1 cellular context compared by ENCODE assay signal in the genomic region with DNA sequence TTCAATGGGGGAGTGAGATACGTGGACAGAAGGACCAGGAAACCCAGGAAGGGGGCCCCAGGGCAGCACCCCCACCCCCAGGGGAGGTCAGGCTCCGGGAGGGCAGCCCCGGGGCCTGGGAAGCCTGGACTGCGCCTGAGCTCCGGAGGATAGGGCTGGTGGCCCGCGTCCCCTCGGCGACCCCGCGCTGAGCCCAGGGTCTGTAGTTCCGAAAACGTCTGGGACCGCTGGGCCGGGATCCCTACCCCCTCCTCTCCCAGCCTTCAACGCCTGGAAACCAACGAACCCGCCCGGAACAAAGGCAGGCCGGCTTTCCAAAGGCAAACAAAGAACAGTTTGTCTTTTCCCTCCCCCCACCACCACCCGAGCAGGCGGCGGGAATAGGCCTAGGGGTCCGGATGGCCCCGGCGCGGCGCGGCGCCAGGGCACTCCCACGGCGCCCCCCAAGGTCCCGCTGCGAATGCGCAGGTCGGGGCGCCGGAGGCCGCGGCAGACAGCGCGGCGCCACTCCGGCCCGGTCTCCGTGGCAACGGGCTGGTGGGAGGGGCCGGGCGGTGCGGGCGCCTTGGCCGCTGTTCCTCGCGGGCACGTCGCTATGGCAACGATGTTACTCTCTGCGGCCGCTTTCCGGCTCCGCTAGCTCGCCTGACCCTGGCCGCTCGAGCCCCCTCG.
TF ChIP-seq lines count a peak whose summit lies in the region.

No MANE protein-coding gene starts in this region.

TF ChIP-seq in HepG2, 621 proteins besides CTCF, POLR2A, EP300 and RAD21 (continued from another document and continues in another):
- TF ChIP-seq, protein P1, sequence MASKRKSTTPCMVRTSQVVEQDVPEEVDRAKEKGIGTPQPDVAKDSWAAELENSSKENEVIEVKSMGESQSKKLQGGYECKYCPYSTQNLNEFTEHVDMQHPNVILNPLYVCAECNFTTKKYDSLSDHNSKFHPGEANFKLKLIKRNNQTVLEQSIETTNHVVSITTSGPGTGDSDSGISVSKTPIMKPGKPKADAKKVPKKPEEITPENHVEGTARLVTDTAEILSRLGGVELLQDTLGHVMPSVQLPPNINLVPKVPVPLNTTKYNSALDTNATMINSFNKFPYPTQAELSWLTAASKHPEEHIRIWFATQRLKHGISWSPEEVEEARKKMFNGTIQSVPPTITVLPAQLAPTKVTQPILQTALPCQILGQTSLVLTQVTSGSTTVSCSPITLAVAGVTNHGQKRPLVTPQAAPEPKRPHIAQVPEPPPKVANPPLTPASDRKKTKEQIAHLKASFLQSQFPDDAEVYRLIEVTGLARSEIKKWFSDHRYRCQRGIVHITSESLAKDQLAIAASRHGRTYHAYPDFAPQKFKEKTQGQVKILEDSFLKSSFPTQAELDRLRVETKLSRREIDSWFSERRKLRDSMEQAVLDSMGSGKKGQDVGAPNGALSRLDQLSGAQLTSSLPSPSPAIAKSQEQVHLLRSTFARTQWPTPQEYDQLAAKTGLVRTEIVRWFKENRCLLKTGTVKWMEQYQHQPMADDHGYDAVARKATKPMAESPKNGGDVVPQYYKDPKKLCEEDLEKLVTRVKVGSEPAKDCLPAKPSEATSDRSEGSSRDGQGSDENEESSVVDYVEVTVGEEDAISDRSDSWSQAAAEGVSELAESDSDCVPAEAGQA (IDR thresholded peaks at IDR 0.05; ENCODE audit: low read depth), result peak; percentile 29; the same call in 1 of the 2 replicates
- TF ChIP-seq, protein P1 (CRISPR knock-in tag; IDR thresholded peaks at IDR 0.05; ENCODE audit: borderline replicate concordance), result no peak
- TF ChIP-seq, protein P2, sequence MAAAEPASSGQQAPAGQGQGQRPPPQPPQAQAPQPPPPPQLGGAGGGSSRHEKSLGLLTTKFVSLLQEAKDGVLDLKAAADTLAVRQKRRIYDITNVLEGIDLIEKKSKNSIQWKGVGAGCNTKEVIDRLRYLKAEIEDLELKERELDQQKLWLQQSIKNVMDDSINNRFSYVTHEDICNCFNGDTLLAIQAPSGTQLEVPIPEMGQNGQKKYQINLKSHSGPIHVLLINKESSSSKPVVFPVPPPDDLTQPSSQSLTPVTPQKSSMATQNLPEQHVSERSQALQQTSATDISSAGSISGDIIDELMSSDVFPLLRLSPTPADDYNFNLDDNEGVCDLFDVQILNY (CRISPR knock-in tag; conservative IDR thresholded peaks at IDR 0.05), result peak; percentile 93
- TF ChIP-seq ZNF563 (CRISPR knock-in tag; IDR thresholded peaks at IDR 0.05), result peak; percentile 78
- TF ChIP-seq, protein P3, sequence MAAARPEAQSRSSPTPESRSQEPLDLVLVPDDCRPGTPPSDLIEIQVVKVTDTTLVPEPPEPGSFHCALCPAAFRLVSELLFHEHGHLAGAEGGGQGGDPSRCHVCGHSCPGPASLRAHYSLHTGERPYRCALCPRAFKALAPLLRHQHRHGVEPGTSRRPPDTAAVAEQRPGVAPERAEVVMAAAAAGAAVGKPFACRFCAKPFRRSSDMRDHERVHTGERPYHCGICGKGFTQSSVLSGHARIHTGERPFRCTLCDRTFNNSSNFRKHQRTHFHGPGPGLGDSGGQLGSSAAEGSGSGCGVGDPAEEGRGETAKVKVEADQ (CRISPR knock-in tag; IDR thresholded peaks at IDR 0.05; ENCODE audit: borderline replicate concordance), result peak; percentile 48; the same call in 1 of the 2 replicates
- TF ChIP-seq, protein P4, sequence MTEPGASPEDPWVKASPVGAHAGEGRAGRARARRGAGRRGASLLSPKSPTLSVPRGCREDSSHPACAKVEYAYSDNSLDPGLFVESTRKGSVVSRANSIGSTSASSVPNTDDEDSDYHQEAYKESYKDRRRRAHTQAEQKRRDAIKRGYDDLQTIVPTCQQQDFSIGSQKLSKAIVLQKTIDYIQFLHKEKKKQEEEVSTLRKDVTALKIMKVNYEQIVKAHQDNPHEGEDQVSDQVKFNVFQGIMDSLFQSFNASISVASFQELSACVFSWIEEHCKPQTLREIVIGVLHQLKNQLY (CRISPR knock-in tag; IDR thresholded peaks at IDR 0.05), result peak; percentile 52; the same call in 1 of the 2 replicates
- TF ChIP-seq, protein P5, sequence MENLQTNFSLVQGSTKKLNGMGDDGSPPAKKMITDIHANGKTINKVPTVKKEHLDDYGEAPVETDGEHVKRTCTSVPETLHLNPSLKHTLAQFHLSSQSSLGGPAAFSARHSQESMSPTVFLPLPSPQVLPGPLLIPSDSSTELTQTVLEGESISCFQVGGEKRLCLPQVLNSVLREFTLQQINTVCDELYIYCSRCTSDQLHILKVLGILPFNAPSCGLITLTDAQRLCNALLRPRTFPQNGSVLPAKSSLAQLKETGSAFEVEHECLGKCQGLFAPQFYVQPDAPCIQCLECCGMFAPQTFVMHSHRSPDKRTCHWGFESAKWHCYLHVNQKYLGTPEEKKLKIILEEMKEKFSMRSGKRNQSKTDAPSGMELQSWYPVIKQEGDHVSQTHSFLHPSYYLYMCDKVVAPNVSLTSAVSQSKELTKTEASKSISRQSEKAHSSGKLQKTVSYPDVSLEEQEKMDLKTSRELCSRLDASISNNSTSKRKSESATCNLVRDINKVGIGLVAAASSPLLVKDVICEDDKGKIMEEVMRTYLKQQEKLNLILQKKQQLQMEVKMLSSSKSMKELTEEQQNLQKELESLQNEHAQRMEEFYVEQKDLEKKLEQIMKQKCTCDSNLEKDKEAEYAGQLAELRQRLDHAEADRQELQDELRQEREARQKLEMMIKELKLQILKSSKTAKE (CRISPR knock-in tag; IDR thresholded peaks at IDR 0.05; ENCODE audit: borderline replicate concordance), result peak; percentile 95
- no peak for TF ChIP-seq ZNF546 (CRISPR knock-in tag; conservative IDR thresholded peaks at IDR 0.05)
- peak; percentile 57; the same call in 1 of the 2 replicates for TF ChIP-seq KAT8 (CRISPR knock-in tag; IDR thresholded peaks at IDR 0.05)
- TF ChIP-seq EEA1 (CRISPR knock-in tag; IDR thresholded peaks at IDR 0.05; ENCODE audit: borderline replicate concordance), result peak; percentile 80; the same call in 1 of the 2 replicates
- peak; percentile 60 for TF ChIP-seq ZFY (CRISPR knock-in tag; IDR thresholded peaks at IDR 0.05)
- TF ChIP-seq, protein P6, sequence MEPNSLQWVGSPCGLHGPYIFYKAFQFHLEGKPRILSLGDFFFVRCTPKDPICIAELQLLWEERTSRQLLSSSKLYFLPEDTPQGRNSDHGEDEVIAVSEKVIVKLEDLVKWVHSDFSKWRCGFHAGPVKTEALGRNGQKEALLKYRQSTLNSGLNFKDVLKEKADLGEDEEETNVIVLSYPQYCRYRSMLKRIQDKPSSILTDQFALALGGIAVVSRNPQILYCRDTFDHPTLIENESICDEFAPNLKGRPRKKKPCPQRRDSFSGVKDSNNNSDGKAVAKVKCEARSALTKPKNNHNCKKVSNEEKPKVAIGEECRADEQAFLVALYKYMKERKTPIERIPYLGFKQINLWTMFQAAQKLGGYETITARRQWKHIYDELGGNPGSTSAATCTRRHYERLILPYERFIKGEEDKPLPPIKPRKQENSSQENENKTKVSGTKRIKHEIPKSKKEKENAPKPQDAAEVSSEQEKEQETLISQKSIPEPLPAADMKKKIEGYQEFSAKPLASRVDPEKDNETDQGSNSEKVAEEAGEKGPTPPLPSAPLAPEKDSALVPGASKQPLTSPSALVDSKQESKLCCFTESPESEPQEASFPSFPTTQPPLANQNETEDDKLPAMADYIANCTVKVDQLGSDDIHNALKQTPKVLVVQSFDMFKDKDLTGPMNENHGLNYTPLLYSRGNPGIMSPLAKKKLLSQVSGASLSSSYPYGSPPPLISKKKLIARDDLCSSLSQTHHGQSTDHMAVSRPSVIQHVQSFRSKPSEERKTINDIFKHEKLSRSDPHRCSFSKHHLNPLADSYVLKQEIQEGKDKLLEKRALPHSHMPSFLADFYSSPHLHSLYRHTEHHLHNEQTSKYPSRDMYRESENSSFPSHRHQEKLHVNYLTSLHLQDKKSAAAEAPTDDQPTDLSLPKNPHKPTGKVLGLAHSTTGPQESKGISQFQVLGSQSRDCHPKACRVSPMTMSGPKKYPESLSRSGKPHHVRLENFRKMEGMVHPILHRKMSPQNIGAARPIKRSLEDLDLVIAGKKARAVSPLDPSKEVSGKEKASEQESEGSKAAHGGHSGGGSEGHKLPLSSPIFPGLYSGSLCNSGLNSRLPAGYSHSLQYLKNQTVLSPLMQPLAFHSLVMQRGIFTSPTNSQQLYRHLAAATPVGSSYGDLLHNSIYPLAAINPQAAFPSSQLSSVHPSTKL (CRISPR knock-in tag; IDR thresholded peaks at IDR 0.05), result peak; percentile 68
- TF ChIP-seq ZNF282 (IDR thresholded peaks at IDR 0.05; ENCODE audit: partially characterized antibody), result no peak
- TF ChIP-seq HMG20B (CRISPR knock-in tag; conservative IDR thresholded peaks at IDR 0.05), result peak; percentile 57; the same call in 1 of the 2 replicates
- 0 out of 2 replicates have a peak, but pooled peaks have one; percentile 48 for TF ChIP-seq ESRRA (CRISPR knock-in tag; IDR thresholded peaks at IDR 0.05; ENCODE audit: low read depth)
- peak; percentile 81 for TF ChIP-seq ZSCAN21 (CRISPR knock-in tag; IDR thresholded peaks at IDR 0.05; ENCODE audit: borderline replicate concordance)
- no peak for TF ChIP-seq TOE1 (CRISPR knock-in tag; IDR thresholded peaks at IDR 0.05)
- no peak for TF ChIP-seq HMGA1 (CRISPR knock-in tag; conservative IDR thresholded peaks at IDR 0.05)
- TF ChIP-seq GTF3A (CRISPR knock-in tag; conservative IDR thresholded peaks at IDR 0.05), result peak; percentile 30; the same call in 1 of the 2 replicates
- TF ChIP-seq, protein P7, sequence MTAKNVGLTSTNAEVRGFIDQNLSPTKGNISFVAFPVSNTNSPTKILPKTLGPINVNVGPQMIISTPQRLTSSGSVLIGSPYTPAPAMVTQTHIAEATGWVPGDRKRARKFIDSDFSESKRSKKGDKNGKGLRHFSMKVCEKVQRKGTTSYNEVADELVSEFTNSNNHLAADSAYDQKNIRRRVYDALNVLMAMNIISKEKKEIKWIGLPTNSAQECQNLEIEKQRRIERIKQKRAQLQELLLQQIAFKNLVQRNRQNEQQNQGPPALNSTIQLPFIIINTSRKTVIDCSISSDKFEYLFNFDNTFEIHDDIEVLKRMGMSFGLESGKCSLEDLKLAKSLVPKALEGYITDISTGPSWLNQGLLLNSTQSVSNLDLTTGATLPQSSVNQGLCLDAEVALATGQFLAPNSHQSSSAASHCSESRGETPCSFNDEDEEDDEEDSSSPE (CRISPR knock-in tag; IDR thresholded peaks at IDR 0.05), result peak; percentile 94
- TF ChIP-seq MYC (CRISPR knock-in tag; IDR thresholded peaks at IDR 0.05; ENCODE audit: borderline replicate concordance), result peak; percentile 82
- TF ChIP-seq, protein P8, sequence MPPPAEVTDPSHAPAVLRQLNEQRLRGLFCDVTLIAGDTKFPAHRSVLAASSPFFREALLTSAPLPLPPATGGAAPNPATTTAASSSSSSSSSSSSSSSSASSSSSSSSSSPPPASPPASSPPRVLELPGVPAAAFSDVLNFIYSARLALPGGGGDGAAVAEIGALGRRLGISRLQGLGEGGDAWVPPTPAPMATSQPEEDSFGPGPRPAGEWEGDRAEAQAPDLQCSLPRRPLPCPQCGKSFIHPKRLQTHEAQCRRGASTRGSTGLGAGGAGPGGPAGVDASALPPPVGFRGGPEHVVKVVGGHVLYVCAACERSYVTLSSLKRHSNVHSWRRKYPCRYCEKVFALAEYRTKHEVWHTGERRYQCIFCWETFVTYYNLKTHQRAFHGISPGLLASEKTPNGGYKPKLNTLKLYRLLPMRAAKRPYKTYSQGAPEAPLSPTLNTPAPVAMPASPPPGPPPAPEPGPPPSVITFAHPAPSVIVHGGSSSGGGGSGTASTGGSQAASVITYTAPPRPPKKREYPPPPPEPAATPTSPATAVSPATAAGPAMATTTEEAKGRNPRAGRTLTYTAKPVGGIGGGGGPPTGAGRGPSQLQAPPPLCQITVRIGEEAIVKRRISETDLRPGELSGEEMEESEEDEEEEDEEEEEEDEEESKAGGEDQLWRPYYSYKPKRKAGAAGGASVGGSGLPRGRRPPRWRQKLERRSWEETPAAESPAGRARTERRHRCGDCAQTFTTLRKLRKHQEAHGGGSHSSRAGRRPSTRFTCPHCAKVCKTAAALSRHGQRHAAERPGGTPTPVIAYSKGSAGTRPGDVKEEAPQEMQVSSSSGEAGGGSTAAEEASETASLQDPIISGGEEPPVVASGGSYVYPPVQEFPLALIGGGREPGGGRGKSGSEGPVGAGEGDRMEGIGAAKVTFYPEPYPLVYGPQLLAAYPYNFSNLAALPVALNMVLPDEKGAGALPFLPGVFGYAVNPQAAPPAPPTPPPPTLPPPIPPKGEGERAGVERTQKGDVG (CRISPR knock-in tag; IDR thresholded peaks at IDR 0.05; ENCODE audit: borderline replicate concordance), result peak; percentile 72; the same call in 1 of the 2 replicates
- 0 out of 2 replicates have a peak, but pooled peaks have one; percentile 45 for TF ChIP-seq ZKSCAN8 (CRISPR knock-in tag; IDR thresholded peaks at IDR 0.05; ENCODE audit: borderline replicate concordance)
- peak; percentile 66; the same call in 1 of the 2 replicates for TF ChIP-seq SP4 (CRISPR knock-in tag; IDR thresholded peaks at IDR 0.05)
- peak; percentile 57; the same call in 1 of the 2 replicates for TF ChIP-seq ZSCAN30 (CRISPR knock-in tag; IDR thresholded peaks at IDR 0.05)
- TF ChIP-seq SPEN (CRISPR knock-in tag; IDR thresholded peaks at IDR 0.05; ENCODE audit: low read depth), result peak; percentile 91; the same call in 1 of the 2 replicates
- TF ChIP-seq, protein P9, sequence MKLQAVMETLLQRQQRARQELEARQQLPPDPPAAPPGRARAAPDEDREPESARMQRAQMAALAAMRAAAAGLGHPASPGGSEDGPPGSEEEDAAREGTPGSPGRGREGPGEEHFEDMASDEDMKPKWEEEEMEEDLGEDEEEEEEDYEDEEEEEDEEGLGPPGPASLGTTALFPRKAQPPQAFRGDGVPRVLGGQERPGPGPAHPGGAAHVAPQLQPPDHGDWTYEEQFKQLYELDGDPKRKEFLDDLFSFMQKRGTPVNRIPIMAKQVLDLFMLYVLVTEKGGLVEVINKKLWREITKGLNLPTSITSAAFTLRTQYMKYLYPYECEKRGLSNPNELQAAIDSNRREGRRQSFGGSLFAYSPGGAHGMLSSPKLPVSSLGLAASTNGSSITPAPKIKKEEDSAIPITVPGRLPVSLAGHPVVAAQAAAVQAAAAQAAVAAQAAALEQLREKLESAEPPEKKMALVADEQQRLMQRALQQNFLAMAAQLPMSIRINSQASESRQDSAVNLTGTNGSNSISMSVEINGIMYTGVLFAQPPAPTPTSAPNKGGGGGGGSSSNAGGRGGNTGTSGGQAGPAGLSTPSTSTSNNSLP (IDR thresholded peaks at IDR 0.05; ENCODE audit: low read depth, low read length), result peak; percentile 43; the same call in 1 of the 2 replicates
- 0 out of 2 replicates have a peak, but pooled peaks have one; percentile 11 for TF ChIP-seq MTF1 (CRISPR knock-in tag; IDR thresholded peaks at IDR 0.05)
- TF ChIP-seq HHEX (CRISPR knock-in tag; IDR thresholded peaks at IDR 0.05), result peak; percentile 50; the same call in 1 of the 2 replicates
- no peak for TF ChIP-seq POGZ (CRISPR knock-in tag; IDR thresholded peaks at IDR 0.05)
- peak; percentile 91 for TF ChIP-seq ISL2 (CRISPR knock-in tag; IDR thresholded peaks at IDR 0.05)
